In the genomic region with DNA sequence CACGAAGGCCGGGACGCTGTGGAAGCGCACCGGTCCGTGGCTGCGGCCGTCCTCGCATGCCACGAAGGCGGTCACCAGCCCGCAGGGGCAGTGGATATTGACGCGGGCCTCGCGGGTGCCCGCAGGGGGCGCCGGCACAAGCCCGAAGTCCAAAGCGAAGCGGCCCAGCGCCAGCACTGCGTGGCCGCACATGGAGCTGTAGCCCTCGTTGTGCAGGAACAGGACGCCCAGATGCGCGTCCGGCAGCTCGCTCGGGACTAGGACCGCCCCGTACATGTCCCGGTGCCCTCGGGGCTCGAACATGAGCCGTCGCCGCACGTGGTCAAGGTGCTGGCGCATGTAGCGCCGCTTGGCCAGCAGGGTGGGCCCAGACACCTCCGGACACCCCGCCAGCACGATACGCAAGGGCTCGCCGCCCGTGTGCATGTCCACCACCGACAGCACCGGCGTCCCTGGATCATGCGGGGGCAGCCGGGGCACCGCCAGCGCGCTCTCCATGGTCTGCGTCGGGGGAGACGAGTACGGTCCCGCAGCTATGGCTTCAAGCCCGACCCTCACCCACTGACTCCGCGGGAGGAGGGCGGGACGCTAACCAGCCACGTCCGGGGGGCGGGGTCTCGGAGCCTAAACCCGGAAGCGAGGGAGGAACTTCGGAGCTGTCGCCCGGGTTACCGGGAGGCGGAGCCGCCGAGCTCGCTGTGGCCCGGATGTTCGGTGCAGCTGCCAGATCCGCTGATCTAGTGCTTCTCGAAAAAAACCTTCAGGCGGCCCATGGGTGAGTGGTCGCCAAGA, we compare ENCODE assay signal across 1 cellular context.
A peak's percentile ranks its signal among the peaks of the same experiment; 100 is the strongest.
TF ChIP-seq lines count a peak whose summit lies in the region.

A gene with protein sequence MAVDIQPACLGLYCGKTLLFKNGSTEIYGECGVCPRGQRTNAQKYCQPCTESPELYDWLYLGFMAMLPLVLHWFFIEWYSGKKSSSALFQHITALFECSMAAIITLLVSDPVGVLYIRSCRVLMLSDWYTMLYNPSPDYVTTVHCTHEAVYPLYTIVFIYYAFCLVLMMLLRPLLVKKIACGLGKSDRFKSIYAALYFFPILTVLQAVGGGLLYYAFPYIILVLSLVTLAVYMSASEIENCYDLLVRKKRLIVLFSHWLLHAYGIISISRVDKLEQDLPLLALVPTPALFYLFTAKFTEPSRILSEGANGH (plus strand): TSS at position 699 of the 792 bp plus-strand sequence. CDS start 73 bp downstream, at position 772.
A gene (minus strand): TSS at position 590 of the 792 bp plus-strand sequence. CDS start 92 bp downstream, at position 498.

TF ChIP-seq in K562, 482 proteins besides CTCF, POLR2A, EP300 and RAD21 (continued from another document and continues in another):
- TF ChIP-seq, protein P1, sequence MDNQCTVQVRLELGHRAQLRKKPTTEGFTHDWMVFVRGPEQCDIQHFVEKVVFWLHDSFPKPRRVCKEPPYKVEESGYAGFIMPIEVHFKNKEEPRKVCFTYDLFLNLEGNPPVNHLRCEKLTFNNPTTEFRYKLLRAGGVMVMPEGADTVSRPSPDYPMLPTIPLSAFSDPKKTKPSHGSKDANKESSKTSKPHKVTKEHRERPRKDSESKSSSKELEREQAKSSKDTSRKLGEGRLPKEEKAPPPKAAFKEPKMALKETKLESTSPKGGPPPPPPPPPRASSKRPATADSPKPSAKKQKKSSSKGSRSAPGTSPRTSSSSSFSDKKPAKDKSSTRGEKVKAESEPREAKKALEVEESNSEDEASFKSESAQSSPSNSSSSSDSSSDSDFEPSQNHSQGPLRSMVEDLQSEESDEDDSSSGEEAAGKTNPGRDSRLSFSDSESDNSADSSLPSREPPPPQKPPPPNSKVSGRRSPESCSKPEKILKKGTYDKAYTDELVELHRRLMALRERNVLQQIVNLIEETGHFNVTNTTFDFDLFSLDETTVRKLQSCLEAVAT (IDR thresholded peaks at IDR 0.05) = peak in 1 of 2 experiments; percentile 64; a peak in 1 of 4 replicates
- TF ChIP-seq, protein P2, sequence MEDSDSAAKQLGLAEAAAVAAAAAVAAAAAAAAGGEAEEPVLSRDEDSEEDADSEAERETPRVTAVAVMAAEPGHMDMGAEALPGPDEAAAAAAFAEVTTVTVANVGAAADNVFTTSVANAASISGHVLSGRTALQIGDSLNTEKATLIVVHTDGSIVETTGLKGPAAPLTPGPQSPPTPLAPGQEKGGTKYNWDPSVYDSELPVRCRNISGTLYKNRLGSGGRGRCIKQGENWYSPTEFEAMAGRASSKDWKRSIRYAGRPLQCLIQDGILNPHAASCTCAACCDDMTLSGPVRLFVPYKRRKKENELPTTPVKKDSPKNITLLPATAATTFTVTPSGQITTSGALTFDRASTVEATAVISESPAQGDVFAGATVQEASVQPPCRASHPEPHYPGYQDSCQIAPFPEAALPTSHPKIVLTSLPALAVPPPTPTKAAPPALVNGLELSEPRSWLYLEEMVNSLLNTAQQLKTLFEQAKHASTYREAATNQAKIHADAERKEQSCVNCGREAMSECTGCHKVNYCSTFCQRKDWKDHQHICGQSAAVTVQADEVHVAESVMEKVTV (CRISPR knock-in tag; IDR thresholded peaks at IDR 0.05) = no peak
- TF ChIP-seq, protein P3, sequence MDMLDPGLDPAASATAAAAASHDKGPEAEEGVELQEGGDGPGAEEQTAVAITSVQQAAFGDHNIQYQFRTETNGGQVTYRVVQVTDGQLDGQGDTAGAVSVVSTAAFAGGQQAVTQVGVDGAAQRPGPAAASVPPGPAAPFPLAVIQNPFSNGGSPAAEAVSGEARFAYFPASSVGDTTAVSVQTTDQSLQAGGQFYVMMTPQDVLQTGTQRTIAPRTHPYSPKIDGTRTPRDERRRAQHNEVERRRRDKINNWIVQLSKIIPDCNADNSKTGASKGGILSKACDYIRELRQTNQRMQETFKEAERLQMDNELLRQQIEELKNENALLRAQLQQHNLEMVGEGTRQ (CRISPR knock-in tag; IDR thresholded peaks at IDR 0.05) = peak; percentile 68
- TF ChIP-seq KDM1A (IDR thresholded peaks at IDR 0.05) (no peak), RCOR1 (IDR thresholded peaks at IDR 0.05; ENCODE audit: borderline replicate concordance in 1 of 2, low read depth in 2 of 2, low read length in 2 of 2) (no peak), NRF1 (conservative IDR thresholded peaks at IDR 0.05 in 1 of 2, IDR thresholded peaks at IDR 0.05 in 1 of 2) (peak; percentile 32 to 51; a peak in 3 of 4 replicates), SPI1 (IDR thresholded peaks at IDR 0.05; ENCODE audit: borderline replicate concordance, low read depth, low read length) (peak; percentile 64; the same call in 1 of the 2 replicates), RUNX1 (IDR thresholded peaks at IDR 0.05; ENCODE audit: low read depth) (no peak), CCNT2 (IDR thresholded peaks at IDR 0.05; ENCODE audit: borderline replicate concordance, extremely low read depth, insufficient read length, low read depth, low read length) (peak; percentile 39), EHMT2 (IDR thresholded peaks at IDR 0.05) (no peak), CBFB (CRISPR knock-in tag; IDR thresholded peaks at IDR 0.05) (no peak), NCOA1 (IDR thresholded peaks at IDR 0.05; ENCODE audit: low read depth) (no peak), FUS (optimal IDR thresholded peaks at IDR 0.05; ENCODE audit: low read depth, low read length) (peak; percentile 27), CREBBP (IDR thresholded peaks at IDR 0.05; ENCODE audit: low read depth, low read length) (no peak), BHLHE40 (IDR thresholded peaks at IDR 0.05; ENCODE audit: low read length) (0 out of 2 replicates have a peak, but pooled peaks have one; percentile 9), MCM5 (IDR thresholded peaks at IDR 0.05; ENCODE audit: low read depth) (no peak), HNRNPL (IDR thresholded peaks at IDR 0.05; ENCODE audit: low read depth, low read length) (peak; percentile 85), JUND (IDR thresholded peaks at IDR 0.05; ENCODE audit: borderline replicate concordance, low read depth, low read length) (no peak), JUND (tag; IDR thresholded peaks at IDR 0.05; ENCODE audit: borderline replicate concordance, low read depth, low read length) (no peak), ZBTB1 (CRISPR knock-in tag; IDR thresholded peaks at IDR 0.05; ENCODE audit: borderline replicate concordance, low read depth) (peak; percentile 87; the same call in 1 of the 2 replicates), ZNF124 (CRISPR knock-in tag; IDR thresholded peaks at IDR 0.05) (no peak), ZNF263 (CRISPR knock-in tag; IDR thresholded peaks at IDR 0.05; ENCODE audit: borderline replicate concordance) (peak; percentile 57), HMGN3 (IDR thresholded peaks at IDR 0.05; ENCODE audit: borderline replicate concordance, extremely low read depth, insufficient read length, low read depth, low read length) (no peak), BCOR (IDR thresholded peaks at IDR 0.05) (0 out of 2 replicates have a peak, but pooled peaks have one; percentile 28), ARHGAP35 (IDR thresholded peaks at IDR 0.05; ENCODE audit: partially characterized antibody) (no peak), TCF7 (IDR thresholded peaks at IDR 0.05; ENCODE audit: borderline replicate concordance) (peak; percentile 36; the same call in 1 of the 2 replicates), CREM (IDR thresholded peaks at IDR 0.05; ENCODE audit: low read depth) (peak; percentile 43), SMAD3 (CRISPR knock-in tag; conservative IDR thresholded peaks at IDR 0.05) (no peak), NR3C1 (CRISPR knock-in tag; IDR thresholded peaks at IDR 0.05) (peak; percentile 86)
- TF ChIP-seq, protein P4, sequence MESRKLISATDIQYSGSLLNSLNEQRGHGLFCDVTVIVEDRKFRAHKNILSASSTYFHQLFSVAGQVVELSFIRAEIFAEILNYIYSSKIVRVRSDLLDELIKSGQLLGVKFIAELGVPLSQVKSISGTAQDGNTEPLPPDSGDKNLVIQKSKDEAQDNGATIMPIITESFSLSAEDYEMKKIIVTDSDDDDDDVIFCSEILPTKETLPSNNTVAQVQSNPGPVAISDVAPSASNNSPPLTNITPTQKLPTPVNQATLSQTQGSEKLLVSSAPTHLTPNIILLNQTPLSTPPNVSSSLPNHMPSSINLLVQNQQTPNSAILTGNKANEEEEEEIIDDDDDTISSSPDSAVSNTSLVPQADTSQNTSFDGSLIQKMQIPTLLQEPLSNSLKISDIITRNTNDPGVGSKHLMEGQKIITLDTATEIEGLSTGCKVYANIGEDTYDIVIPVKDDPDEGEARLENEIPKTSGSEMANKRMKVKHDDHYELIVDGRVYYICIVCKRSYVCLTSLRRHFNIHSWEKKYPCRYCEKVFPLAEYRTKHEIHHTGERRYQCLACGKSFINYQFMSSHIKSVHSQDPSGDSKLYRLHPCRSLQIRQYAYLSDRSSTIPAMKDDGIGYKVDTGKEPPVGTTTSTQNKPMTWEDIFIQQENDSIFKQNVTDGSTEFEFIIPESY (CRISPR knock-in tag; IDR thresholded peaks at IDR 0.05) = peak; percentile 78
- TF ChIP-seq, protein P5, sequence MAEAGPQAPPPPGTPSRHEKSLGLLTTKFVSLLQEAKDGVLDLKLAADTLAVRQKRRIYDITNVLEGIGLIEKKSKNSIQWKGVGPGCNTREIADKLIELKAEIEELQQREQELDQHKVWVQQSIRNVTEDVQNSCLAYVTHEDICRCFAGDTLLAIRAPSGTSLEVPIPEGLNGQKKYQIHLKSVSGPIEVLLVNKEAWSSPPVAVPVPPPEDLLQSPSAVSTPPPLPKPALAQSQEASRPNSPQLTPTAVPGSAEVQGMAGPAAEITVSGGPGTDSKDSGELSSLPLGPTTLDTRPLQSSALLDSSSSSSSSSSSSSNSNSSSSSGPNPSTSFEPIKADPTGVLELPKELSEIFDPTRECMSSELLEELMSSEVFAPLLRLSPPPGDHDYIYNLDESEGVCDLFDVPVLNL (CRISPR knock-in tag; IDR thresholded peaks at IDR 0.05; ENCODE audit: low read depth) = 0 out of 2 replicates have a peak, but pooled peaks have one; percentile 33
- TF ChIP-seq, protein P6, sequence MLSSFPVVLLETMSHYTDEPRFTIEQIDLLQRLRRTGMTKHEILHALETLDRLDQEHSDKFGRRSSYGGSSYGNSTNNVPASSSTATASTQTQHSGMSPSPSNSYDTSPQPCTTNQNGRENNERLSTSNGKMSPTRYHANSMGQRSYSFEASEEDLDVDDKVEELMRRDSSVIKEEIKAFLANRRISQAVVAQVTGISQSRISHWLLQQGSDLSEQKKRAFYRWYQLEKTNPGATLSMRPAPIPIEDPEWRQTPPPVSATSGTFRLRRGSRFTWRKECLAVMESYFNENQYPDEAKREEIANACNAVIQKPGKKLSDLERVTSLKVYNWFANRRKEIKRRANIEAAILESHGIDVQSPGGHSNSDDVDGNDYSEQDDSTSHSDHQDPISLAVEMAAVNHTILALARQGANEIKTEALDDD (IDR thresholded peaks at IDR 0.05) = no peak
- TF ChIP-seq, protein P7, sequence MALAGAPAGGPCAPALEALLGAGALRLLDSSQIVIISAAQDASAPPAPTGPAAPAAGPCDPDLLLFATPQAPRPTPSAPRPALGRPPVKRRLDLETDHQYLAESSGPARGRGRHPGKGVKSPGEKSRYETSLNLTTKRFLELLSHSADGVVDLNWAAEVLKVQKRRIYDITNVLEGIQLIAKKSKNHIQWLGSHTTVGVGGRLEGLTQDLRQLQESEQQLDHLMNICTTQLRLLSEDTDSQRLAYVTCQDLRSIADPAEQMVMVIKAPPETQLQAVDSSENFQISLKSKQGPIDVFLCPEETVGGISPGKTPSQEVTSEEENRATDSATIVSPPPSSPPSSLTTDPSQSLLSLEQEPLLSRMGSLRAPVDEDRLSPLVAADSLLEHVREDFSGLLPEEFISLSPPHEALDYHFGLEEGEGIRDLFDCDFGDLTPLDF (CRISPR knock-in tag; IDR thresholded peaks at IDR 0.05) = peak; percentile 55; the same call in 1 of the 2 replicates
- TF ChIP-seq, protein P8, sequence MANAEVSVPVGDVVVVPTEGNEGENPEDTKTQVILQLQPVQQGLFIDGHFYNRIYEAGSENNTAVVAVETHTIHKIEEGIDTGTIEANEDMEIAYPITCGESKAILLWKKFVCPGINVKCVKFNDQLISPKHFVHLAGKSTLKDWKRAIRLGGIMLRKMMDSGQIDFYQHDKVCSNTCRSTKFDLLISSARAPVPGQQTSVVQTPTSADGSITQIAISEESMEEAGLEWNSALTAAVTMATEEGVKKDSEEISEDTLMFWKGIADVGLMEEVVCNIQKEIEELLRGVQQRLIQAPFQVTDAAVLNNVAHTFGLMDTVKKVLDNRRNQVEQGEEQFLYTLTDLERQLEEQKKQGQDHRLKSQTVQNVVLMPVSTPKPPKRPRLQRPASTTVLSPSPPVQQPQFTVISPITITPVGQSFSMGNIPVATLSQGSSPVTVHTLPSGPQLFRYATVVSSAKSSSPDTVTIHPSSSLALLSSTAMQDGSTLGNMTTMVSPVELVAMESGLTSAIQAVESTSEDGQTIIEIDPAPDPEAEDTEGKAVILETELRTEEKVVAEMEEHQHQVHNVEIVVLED (CRISPR knock-in tag; IDR thresholded peaks at IDR 0.05) = peak; percentile 36; the same call in 1 of the 2 replicates
- TF ChIP-seq, protein P9, sequence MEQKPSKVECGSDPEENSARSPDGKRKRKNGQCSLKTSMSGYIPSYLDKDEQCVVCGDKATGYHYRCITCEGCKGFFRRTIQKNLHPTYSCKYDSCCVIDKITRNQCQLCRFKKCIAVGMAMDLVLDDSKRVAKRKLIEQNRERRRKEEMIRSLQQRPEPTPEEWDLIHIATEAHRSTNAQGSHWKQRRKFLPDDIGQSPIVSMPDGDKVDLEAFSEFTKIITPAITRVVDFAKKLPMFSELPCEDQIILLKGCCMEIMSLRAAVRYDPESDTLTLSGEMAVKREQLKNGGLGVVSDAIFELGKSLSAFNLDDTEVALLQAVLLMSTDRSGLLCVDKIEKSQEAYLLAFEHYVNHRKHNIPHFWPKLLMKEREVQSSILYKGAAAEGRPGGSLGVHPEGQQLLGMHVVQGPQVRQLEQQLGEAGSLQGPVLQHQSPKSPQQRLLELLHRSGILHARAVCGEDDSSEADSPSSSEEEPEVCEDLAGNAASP (IDR thresholded peaks at IDR 0.05) = no peak
- TF ChIP-seq, protein P10, sequence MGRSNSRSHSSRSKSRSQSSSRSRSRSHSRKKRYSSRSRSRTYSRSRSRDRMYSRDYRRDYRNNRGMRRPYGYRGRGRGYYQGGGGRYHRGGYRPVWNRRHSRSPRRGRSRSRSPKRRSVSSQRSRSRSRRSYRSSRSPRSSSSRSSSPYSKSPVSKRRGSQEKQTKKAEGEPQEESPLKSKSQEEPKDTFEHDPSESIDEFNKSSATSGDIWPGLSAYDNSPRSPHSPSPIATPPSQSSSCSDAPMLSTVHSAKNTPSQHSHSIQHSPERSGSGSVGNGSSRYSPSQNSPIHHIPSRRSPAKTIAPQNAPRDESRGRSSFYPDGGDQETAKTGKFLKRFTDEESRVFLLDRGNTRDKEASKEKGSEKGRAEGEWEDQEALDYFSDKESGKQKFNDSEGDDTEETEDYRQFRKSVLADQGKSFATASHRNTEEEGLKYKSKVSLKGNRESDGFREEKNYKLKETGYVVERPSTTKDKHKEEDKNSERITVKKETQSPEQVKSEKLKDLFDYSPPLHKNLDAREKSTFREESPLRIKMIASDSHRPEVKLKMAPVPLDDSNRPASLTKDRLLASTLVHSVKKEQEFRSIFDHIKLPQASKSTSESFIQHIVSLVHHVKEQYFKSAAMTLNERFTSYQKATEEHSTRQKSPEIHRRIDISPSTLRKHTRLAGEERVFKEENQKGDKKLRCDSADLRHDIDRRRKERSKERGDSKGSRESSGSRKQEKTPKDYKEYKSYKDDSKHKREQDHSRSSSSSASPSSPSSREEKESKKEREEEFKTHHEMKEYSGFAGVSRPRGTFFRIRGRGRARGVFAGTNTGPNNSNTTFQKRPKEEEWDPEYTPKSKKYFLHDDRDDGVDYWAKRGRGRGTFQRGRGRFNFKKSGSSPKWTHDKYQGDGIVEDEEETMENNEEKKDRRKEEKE (IDR thresholded peaks at IDR 0.05; ENCODE audit: borderline replicate concordance in 1 of 2, control insufficient read depth in 1 of 2, low read depth in 2 of 2, low read length in 1 of 2) = no peak
